In genomic region chr18:79519751-79520472, GRCh38 we compare ENCODE assay signal across 1 cellular context.
TF ChIP-seq lines count a peak whose summit lies in the region.

No MANE protein-coding gene starts in this region.

TF ChIP-seq in SK-N-SH treated with all-trans-retinoic acid at 6 μM for 48 hours, 23 proteins besides CTCF, POLR2A, EP300 and RAD21 (continued from another document):
- TF ChIP-seq, protein P1, sequence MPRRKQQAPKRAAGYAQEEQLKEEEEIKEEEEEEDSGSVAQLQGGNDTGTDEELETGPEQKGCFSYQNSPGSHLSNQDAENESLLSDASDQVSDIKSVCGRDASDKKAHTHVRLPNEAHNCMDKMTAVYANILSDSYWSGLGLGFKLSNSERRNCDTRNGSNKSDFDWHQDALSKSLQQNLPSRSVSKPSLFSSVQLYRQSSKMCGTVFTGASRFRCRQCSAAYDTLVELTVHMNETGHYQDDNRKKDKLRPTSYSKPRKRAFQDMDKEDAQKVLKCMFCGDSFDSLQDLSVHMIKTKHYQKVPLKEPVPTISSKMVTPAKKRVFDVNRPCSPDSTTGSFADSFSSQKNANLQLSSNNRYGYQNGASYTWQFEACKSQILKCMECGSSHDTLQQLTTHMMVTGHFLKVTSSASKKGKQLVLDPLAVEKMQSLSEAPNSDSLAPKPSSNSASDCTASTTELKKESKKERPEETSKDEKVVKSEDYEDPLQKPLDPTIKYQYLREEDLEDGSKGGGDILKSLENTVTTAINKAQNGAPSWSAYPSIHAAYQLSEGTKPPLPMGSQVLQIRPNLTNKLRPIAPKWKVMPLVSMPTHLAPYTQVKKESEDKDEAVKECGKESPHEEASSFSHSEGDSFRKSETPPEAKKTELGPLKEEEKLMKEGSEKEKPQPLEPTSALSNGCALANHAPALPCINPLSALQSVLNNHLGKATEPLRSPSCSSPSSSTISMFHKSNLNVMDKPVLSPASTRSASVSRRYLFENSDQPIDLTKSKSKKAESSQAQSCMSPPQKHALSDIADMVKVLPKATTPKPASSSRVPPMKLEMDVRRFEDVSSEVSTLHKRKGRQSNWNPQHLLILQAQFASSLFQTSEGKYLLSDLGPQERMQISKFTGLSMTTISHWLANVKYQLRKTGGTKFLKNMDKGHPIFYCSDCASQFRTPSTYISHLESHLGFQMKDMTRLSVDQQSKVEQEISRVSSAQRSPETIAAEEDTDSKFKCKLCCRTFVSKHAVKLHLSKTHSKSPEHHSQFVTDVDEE (CRISPR knock-in tag; IDR thresholded peaks at IDR 0.05) = no peak
- TF ChIP-seq ZNF565 (CRISPR knock-in tag; conservative IDR thresholded peaks at IDR 0.05; ENCODE audit: low read depth) (no peak), ARNTL (CRISPR knock-in tag; IDR thresholded peaks at IDR 0.05; ENCODE audit: borderline replicate concordance, low read depth) (no peak), OSR1 (CRISPR knock-in tag; IDR thresholded peaks at IDR 0.05) (no peak), SNAI2 (CRISPR knock-in tag; IDR thresholded peaks at IDR 0.05) (no peak), RARB (CRISPR knock-in tag; IDR thresholded peaks at IDR 0.05) (no peak), POU6F1 (CRISPR knock-in tag; IDR thresholded peaks at IDR 0.05; ENCODE audit: borderline replicate concordance, low read depth) (no peak), CSRNP3 (CRISPR knock-in tag; IDR thresholded peaks at IDR 0.05) (no peak), TOX (CRISPR knock-in tag; IDR thresholded peaks at IDR 0.05; ENCODE audit: borderline replicate concordance) (no peak), ZFP3 (CRISPR knock-in tag; IDR thresholded peaks at IDR 0.05) (no peak)
TF ChIP-seq in SK-N-SH treated with all-trans-retinoic acid at 6 μM for 48 hours: peak in this region for 0.
